17 cellular contexts compared by ENCODE assay signal in genomic region chr9:99752710-99753109, GRCh38.
DNase-seq lines count a peak whose midpoint lies in the region; ATAC-seq and TF ChIP-seq lines count a peak whose summit lies in the region.
"Had no signal": no experiment of that assay in that cellular context is flagged by ENCODE, and none has a peak within 500 bp of the region (broad histone marks: within the 10 kb centered on the region; RNA-seq: fewer than 3 reads in every experiment).

No MANE protein-coding gene starts in this region.

- H3K27ac Mint-ChIP-seq in HFFc6 = no peak overlapping the region
- no peak overlapping the region for H3K27ac Mint-ChIP-seq in CD14-positive monocyte
- H3K27ac Mint-ChIP-seq: activated naive CD4-positive, alpha-beta T cell treated with anti-CD3 and anti-CD28 coated beads, Interleukin-2, amount 10 ng/mL, durations not matched to agents 7 days and 5 days; neural progenitor cell; T-helper 17 cell had no signal

- H3K4me3 Mint-ChIP-seq in HFFc6 (no peak overlapping the region), CD14-positive monocyte (no peak overlapping the region)
- H3K4me3 Mint-ChIP-seq: activated naive CD4-positive, alpha-beta T cell treated with anti-CD3 and anti-CD28 coated beads, Interleukin-2, amount 10 ng/mL, durations not matched to agents 7 days and 5 days; neural progenitor cell; T-helper 17 cell had no signal

- peaks cover 2% of the 10 kb centered on the region; the same call in 1 of the 2 replicates for H3K27me3 Mint-ChIP-seq in HFFc6 (ENCODE audit: insufficient read depth)
- peaks cover 1 to 3% (median 1%) of the 10 kb centered on the region in 3 donors for H3K27me3 Mint-ChIP-seq in CD14-positive monocyte (ENCODE audit: low read depth in 3 of 3)

- TF ChIP-seq CTCF in HFFc6 (IDR thresholded peaks at IDR 0.05) = no peak
- TF ChIP-seq CTCF in CD14-positive monocyte (IDR thresholded peaks at IDR 0.05) = no peak
- TF ChIP-seq CTCF in GM20000 (IDR thresholded peaks at IDR 0.05; ENCODE audit: extremely low read depth, missing control alignments) = no peak

- intact Hi-C loops in CD14-positive monocyte (cut with micrococcal nuclease) = no loop called here

- no peaks in the 10 kb centered on the region for H3K9me3 Mint-ChIP-seq in HFFc6
- peaks cover 0 to 2% (median 0%) of the 10 kb centered on the region in 7 donors for H3K9me3 Mint-ChIP-seq in CD14-positive monocyte
- H3K9me3 Mint-ChIP-seq: activated naive CD4-positive, alpha-beta T cell treated with anti-CD3 and anti-CD28 coated beads, Interleukin-2, amount 10 ng/mL, durations not matched to agents 7 days and 5 days; neural progenitor cell had no signal

- no peak for ATAC-seq in HG03135 (IDR thresholded peaks at IDR 0.05; ENCODE audit: unreplicated experiment)
- ATAC-seq: Right ventricle myocardium inferior, T-helper 17 cell had no signal

- peaks cover 15% of the 10 kb centered on the region for H3K4me1 Mint-ChIP-seq in HFFc6 (ENCODE audit: low read depth)
- H3K4me1 Mint-ChIP-seq in CD14-positive monocyte = peaks cover 16% of the 10 kb centered on the region
- H3K4me1 Mint-ChIP-seq: activated naive CD4-positive, alpha-beta T cell treated with anti-CD3 and anti-CD28 coated beads, Interleukin-2, amount 10 ng/mL, durations not matched to agents 7 days and 5 days; neural progenitor cell; T-helper 17 cell had no signal

- H3K36me3 Mint-ChIP-seq in HFFc6 (ENCODE audit: low read depth) (no peaks in the 10 kb centered on the region), CD14-positive monocyte (no peaks in the 10 kb centered on the region)
- H3K36me3 Mint-ChIP-seq: activated naive CD4-positive, alpha-beta T cell treated with anti-CD3 and anti-CD28 coated beads, Interleukin-2, amount 10 ng/mL, durations not matched to agents 7 days and 5 days; neural progenitor cell had no signal

- DNase-seq in HFFc6 (peak; percentile 73), amniotic epithelial cell (ENCODE audit: low read depth) (peak; percentile 92), fibroblast of the conjunctiva (ENCODE audit: low read depth) (peak; percentile 1), stromal cell of bone marrow (ENCODE audit: low read depth) (peak; percentile 81), RKO (ENCODE audit: low spot score) (no peak), CD14-positive monocyte (ENCODE audit: low spot score) (no peak), GM20000 (ENCODE audit: low spot score) (no peak)
- DNase-seq: activated CD8-positive, alpha-beta memory T cell treated with anti-CD3 and anti-CD28 coated beads, Interleukin-2, amount 50 U/mL, for 48 hours; activated naive CD4-positive, alpha-beta T cell treated with anti-CD3 and anti-CD28 coated beads, Interleukin-2, amount 10 ng/mL, durations not matched to agents 7 days and 5 days; Calu3; cerebellar nuclear complex; NCI-H2029 treated with DMSO at 0.1 percent for 48 hours; stimulated activated naive CD4-positive, alpha-beta T cell treated with Interleukin-2 at 50 U/mL for 16 hours; T-helper 17 cell had no signal

Comparison
In these comparisons a context has a peak if more than half of its experiments do, and no peak if none do; other contexts are left out.
1. DNase-seq: peak in HFFc6 (single experiment), amniotic epithelial cell (single experiment), fibroblast of the conjunctiva (single experiment) and stromal cell of bone marrow (single experiment); none in RKO (single experiment), CD14-positive monocyte (single experiment) and GM20000 (single experiment).